ENCODE assay signal across 19 cellular contexts in genomic region chr7:36138209-36138608, GRCh38. TPM values are rescaled to one million over a fixed set of nuclear protein-coding genes. Genes with fewer than 3 reads are reported as not detected.
A peak's percentile ranks its signal among the peaks of the same experiment; 100 is the strongest.
DNase-seq lines count a peak whose midpoint lies in the region; ATAC-seq, FAIRE-seq and TF ChIP-seq lines count a peak whose summit lies in the region.
"Had no signal": no experiment of that assay in that cellular context is flagged by ENCODE, and none has a peak within 500 bp of the region (broad histone marks: within the 10 kb centered on the region; RNA-seq: fewer than 3 reads in every experiment).

No MANE protein-coding gene starts in this region.

- H3K36me3 Mint-ChIP-seq in endodermal cell (ENCODE audit: low read depth), result no peaks in the 10 kb centered on the region

- H3K36me3 ChIP-seq in endodermal cell (ENCODE audit: control insufficient read depth, insufficient read depth, low read length), result no peaks in the 10 kb centered on the region

- H3K9me3 Mint-ChIP-seq in endodermal cell, result no peaks in the 10 kb centered on the region
- H3K9me3 Mint-ChIP-seq: HFFc6 had no signal

- no peak for TF ChIP-seq CTCF in endodermal cell (conservative IDR thresholded peaks at IDR 0.05)

- 96 to 97% methylated on average over 3 to 5 of the region's 5 CpGs for WGBS in endodermal cell (ENCODE audit: insufficient coverage in 1 of 2, insufficient read length in 1 of 2), 2 experiments

- H3K4me3 Mint-ChIP-seq in endodermal cell, result no peak overlapping the region
- H3K4me3 Mint-ChIP-seq: CD4-positive, alpha-beta T cell; HFFc6 had no signal

- no peak overlapping the region for H3K27ac ChIP-seq in endodermal cell (ENCODE audit: low read depth, low read length)
- H3K27ac ChIP-seq: 22Rv1, A549 had no signal

- peak; percentile 44 for DNase-seq in NCI-H2171 treated with DMSO at 0.1 percent for 48 hours (lab: John Stamatoyannopoulos, UW)
- no peak for DNase-seq in NCI-H2171 (lab: John Stamatoyannopoulos, UW)
- peak; percentile 60 to 85 for DNase-seq in NCI-H524 (lab: John Stamatoyannopoulos, UW)
- peak; percentile 5 for DNase-seq in endodermal cell
- no peak for DNase-seq in urothelium cell line (ENCODE audit: low spot score)
- DNase-seq in dedifferentiated amniotic fluid mesenchymal stem cell (ENCODE audit: extremely low spot score), result no peak
- DNase-seq: AML-193; Caco-2; CD4-positive, alpha-beta T cell; DMS79 treated with DMSO at 0.1 percent for 48 hours; GF-D8; GOT3; H7; HFFc6 had no signal

- H3K4me3 ChIP-seq in endodermal cell (ENCODE audit: low read length), result no peak overlapping the region
- H3K4me3 ChIP-seq: A549 had no signal

- no peaks in the 10 kb centered on the region for H3K4me1 ChIP-seq in endodermal cell (ENCODE audit: control insufficient read depth, insufficient read depth, low read length)
- H3K4me1 ChIP-seq: A549, Caco-2 had no signal

- H3K27ac Mint-ChIP-seq in endodermal cell, result no peak overlapping the region
- H3K27ac Mint-ChIP-seq: CD4-positive, alpha-beta T cell; HFFc6 had no signal

- no peaks in the 10 kb centered on the region for H3K27me3 ChIP-seq in endodermal cell (ENCODE audit: control insufficient read depth, insufficient read depth, low read length, poor library complexity, severe bottlenecking)

- H3K4me1 Mint-ChIP-seq in endodermal cell, result no peaks in the 10 kb centered on the region

- no peaks in the 10 kb centered on the region for H3K9me3 ChIP-seq in endodermal cell (ENCODE audit: control insufficient read depth, low read length)
- H3K9me3 ChIP-seq: A549, Caco-2 had no signal

- no peak for ATAC-seq in HG03095 (IDR thresholded peaks at IDR 0.05; ENCODE audit: unreplicated experiment)
- ATAC-seq: A549, HCT116 had no signal

- peak; percentile 23 for FAIRE-seq in urothelium cell line (lab: Jason Lieb, UNC)
- FAIRE-seq: D721Med had no signal

- H3K27me3 Mint-ChIP-seq in endodermal cell (ENCODE audit: insufficient read depth), result no peaks in the 10 kb centered on the region
- H3K27me3 Mint-ChIP-seq: CD4-positive, alpha-beta T cell had no signal

- no peak overlapping the region for H3K9ac ChIP-seq in endodermal cell (ENCODE audit: extremely low read depth, low read length, poor library complexity, severe bottlenecking)

RNA-seq across cellular contexts. Expression of gene EEPD1, which starts 14.8 kb away (rescaled TPM):
- 10 to 100 TPM in 1 of 2 donors, 1 to 10 TPM in 1; 9.7 to 11.4 TPM for total RNA-seq in endodermal cell
- 5.7 TPM for polyA plus RNA-seq in endodermal cell (2013, experiment 1 of 2)
- 6.1 TPM for polyA plus RNA-seq in endodermal cell (2013, experiment 2 of 2)

Comparison
In these comparisons a context has a peak if more than half of its experiments do, and no peak if none do; other contexts are left out.
1. DNase-seq: peak in NCI-H2171 treated with DMSO at 0.1 percent for 48 hours (single experiment), NCI-H524 (2 of 2) and endodermal cell (single experiment); none in NCI-H2171 (single experiment), urothelium cell line (single experiment) and dedifferentiated amniotic fluid mesenchymal stem cell (single experiment).